ENCODE assay signal across 21 cellular contexts in genomic region chr18:51266736-51267135, GRCh38.
DNase-seq lines count a peak whose midpoint lies in the region; ATAC-seq and TF ChIP-seq lines count a peak whose summit lies in the region.
"Had no signal": no experiment of that assay in that cellular context is flagged by ENCODE, and none has a peak within 500 bp of the region (broad histone marks: within the 10 kb centered on the region; RNA-seq: fewer than 3 reads in every experiment).

No MANE protein-coding gene starts in this region.

- dilution Hi-C loops in mammary epithelial cell (cut with HindIII; ENCODE audit: low sequenced_read_pairs) = no loop called here

- H3K4me1 ChIP-seq in mammary epithelial cell (ENCODE audit: insufficient read depth, low read length) (peaks cover 7% of the 10 kb centered on the region), mucosa of descending colon (ENCODE audit: low read depth) (no peaks in the 10 kb centered on the region), vagina (no peaks in the 10 kb centered on the region)
- H3K4me1 ChIP-seq: psoas muscle, spleen had no signal

- BruUV-seq in mammary epithelial cell (replicated peaks; lab: Mats Ljungman, UMichigan) = no TSS peak

- H3K4me3 ChIP-seq in mammary epithelial cell (replicated peaks in 1 of 3; ENCODE audit: insufficient read depth in 1 of 3, low read depth in 2 of 3, low read length in 3 of 3) (no peak overlapping the region), mucosa of descending colon (no peak overlapping the region), vagina (no peak overlapping the region)
- H3K4me3 ChIP-seq: MG63, psoas muscle, spleen, thoracic aorta had no signal

- no peak for TF ChIP-seq CTCF in mammary epithelial cell (conservative IDR thresholded peaks at IDR 0.05 in 1 of 2, IDR thresholded peaks at IDR 0.05 in 1 of 2; ENCODE audit: extremely low read depth in 1 of 2, insufficient read depth in 1 of 2, low read depth in 1 of 2, low read length in 2 of 2)
- TF ChIP-seq CTCF in mucosa of descending colon (IDR thresholded peaks at IDR 0.05) = no peak
- no peak for TF ChIP-seq CTCF in vagina (IDR thresholded peaks at IDR 0.05)

- in situ Hi-C loops in mammary epithelial cell (cut with MboI; ENCODE audit: low sequenced_read_pairs in 2 of 2) (loop anchor here in 1 of 2 donors (10.0 kb wide), 1 partner anchor 132 kb away; no protein-coding TSS in a partner anchor), KBM-7 (cut with MboI; ENCODE audit: low pct_unique_long_range_greater_than_20kb, low sequenced_read_pairs) (no loop called here)

- no peak for TF ChIP-seq POLR2A in vagina (IDR thresholded peaks at IDR 0.05)

- no peaks in the 10 kb centered on the region for H3K27me3 Mint-ChIP-seq in natural killer cell treated with Interleukin-12 subunit alpha and Interleukin-12 subunit beta and Interleukin-15 and Interleukin-18, amount 100 ng/mL, for 72 hours

- H3K9me3 Mint-ChIP-seq in natural killer cell treated with Interleukin-12 subunit alpha and Interleukin-12 subunit beta and Interleukin-15 and Interleukin-18, amount 100 ng/mL, for 72 hours = no peaks in the 10 kb centered on the region

- no peaks in the 10 kb centered on the region for H4K20me1 ChIP-seq in mammary epithelial cell (ENCODE audit: insufficient read depth, low read length)

- WGBS in mammary epithelial cell (ENCODE audit: low coverage, missing lambda C conversion rate) = 67% methylated on average over 2 of the region's 3 CpGs

- H3K27ac Mint-ChIP-seq in natural killer cell treated with Interleukin-12 subunit alpha and Interleukin-12 subunit beta and Interleukin-15 and Interleukin-18, amount 100 ng/mL, for 72 hours = peak overlapping the region; percentile 43 to 78
- H3K27ac Mint-ChIP-seq: B cell, endodermal cell had no signal

- intact Hi-C loops in mammary epithelial cell (cut with micrococcal nuclease) (loop anchor here (2.0 to 10.0 kb wide), 2 partner anchors 132 to 156 kb away; no protein-coding TSS in a partner anchor), mucosa of descending colon (cut with DNase I, micrococcal nuclease) (no loop called here), vagina (cut with DNase I) (no loop called here)

- H3K9me3 ChIP-seq in mammary epithelial cell (replicated peaks; ENCODE audit: insufficient read depth, low read length) = no peaks in the 10 kb centered on the region
- H3K9me3 ChIP-seq in mucosa of descending colon = no peaks in the 10 kb centered on the region
- H3K9me3 ChIP-seq in vagina = no peaks in the 10 kb centered on the region
- H3K9me3 ChIP-seq: MG63, psoas muscle, thoracic aorta had no signal

- H3K27ac ChIP-seq in mammary epithelial cell (ENCODE audit: insufficient read depth, low read depth, low read length) = peak overlapping the region; percentile 37
- no peak overlapping the region for H3K27ac ChIP-seq in vagina
- H3K27ac ChIP-seq: psoas muscle, spleen, thoracic aorta had no signal

- H3K36me3 Mint-ChIP-seq in natural killer cell treated with Interleukin-12 subunit alpha and Interleukin-12 subunit beta and Interleukin-15 and Interleukin-18, amount 100 ng/mL, for 72 hours = no peaks in the 10 kb centered on the region

- CTCF ChIA-PET in mammary epithelial cell (lab: Charles Lee; ENCODE audit: low non-redundant PET) = no interaction called here

- peak; percentile 94 to 95 for ATAC-seq in natural killer cell treated with Interleukin-12 subunit alpha and Interleukin-12 subunit beta and Interleukin-15 and Interleukin-18, amount 100 ng/mL, for 72 hours
- ATAC-seq in mucosa of descending colon = no peak
- no peak for ATAC-seq in HG02588 (IDR thresholded peaks at IDR 0.05; ENCODE audit: unreplicated experiment)
- ATAC-seq: HepG2, psoas muscle had no signal

- DNase-seq in H4 (ENCODE audit: low spot score) (peak; percentile 85), NOMO-1 (lab: John Stamatoyannopoulos, UW; ENCODE audit: unreplicated experiment in 2 of 2) (peak; percentile 29 to 82), mammary epithelial cell (peak; percentile 74), mucosa of descending colon (no peak), vagina (ENCODE audit: extremely low spot score in 2 of 2) (no peak), KBM-7 (no peak)
- no peak for DNase-seq in natural killer cell treated with Interleukin-12 subunit alpha and Interleukin-12 subunit beta and Interleukin-15 and Interleukin-18, amount 100 ng/mL, for 72 hours (ENCODE audit: low spot score)
- DNase-seq: activated CD4-positive, alpha-beta T cell treated with anti-CD3 and anti-CD28 coated beads, Interleukin-2, amount 50 U/mL, for 1 hour; anterior cingulate cortex; endodermal cell; mesendoderm; MG63; NCI-H2081 treated with DMSO at 0.1 percent for 48 hours; NCI-H524; psoas muscle; spleen had no signal

- no peak overlapping the region for H3K9ac ChIP-seq in mammary epithelial cell (ENCODE audit: insufficient read depth, low read length)

- H2AFZ ChIP-seq in mammary epithelial cell (ENCODE audit: low read depth, low read length) = no peak overlapping the region

- H3K4me2 ChIP-seq in mammary epithelial cell (ENCODE audit: insufficient read depth, low read depth, low read length) = no peak overlapping the region

- H3K27me3 ChIP-seq in mammary epithelial cell (ENCODE audit: insufficient read depth, low read length) (no peaks in the 10 kb centered on the region), vagina (no peaks in the 10 kb centered on the region)
- H3K27me3 ChIP-seq: MG63, spleen had no signal

- no peaks in the 10 kb centered on the region for H3K36me3 ChIP-seq in mammary epithelial cell (ENCODE audit: insufficient read depth, low read length)
- no peaks in the 10 kb centered on the region for H3K36me3 ChIP-seq in mucosa of descending colon (ENCODE audit: low read depth)
- H3K36me3 ChIP-seq in vagina = no peaks in the 10 kb centered on the region
- H3K36me3 ChIP-seq: MG63, spleen, thoracic aorta had no signal

- H3K4me1 Mint-ChIP-seq in natural killer cell treated with Interleukin-12 subunit alpha and Interleukin-12 subunit beta and Interleukin-15 and Interleukin-18, amount 100 ng/mL, for 72 hours (ENCODE audit: low read depth in 2 of 2) = peaks cover 13 to 16% of the 10 kb centered on the region in 2 donors
- H3K4me1 Mint-ChIP-seq: B cell, neural crest cell had no signal

- H3K79me2 ChIP-seq in mammary epithelial cell (ENCODE audit: insufficient read depth, low read length) = no peaks in the 10 kb centered on the region

- peak overlapping the region; percentile 48 for H3K4me3 Mint-ChIP-seq in natural killer cell treated with Interleukin-12 subunit alpha and Interleukin-12 subunit beta and Interleukin-15 and Interleukin-18, amount 100 ng/mL, for 72 hours
- H3K4me3 Mint-ChIP-seq: B cell, endodermal cell, neural crest cell had no signal

Comparison
In these comparisons a context has a peak if more than half of its experiments do, and no peak if none do; other contexts are left out.
1. DNase-seq: peak in H4 (single experiment), NOMO-1 (2 of 2) and mammary epithelial cell (single experiment); none in natural killer cell treated with Interleukin-12 subunit alpha and Interleukin-12 subunit beta and Interleukin-15 and Interleukin-18, amount 100 ng/mL, for 72 hours (single experiment), mucosa of descending colon (0 of 3), vagina (0 of 2) and KBM-7 (single experiment).
2. ATAC-seq: peak in natural killer cell treated with Interleukin-12 subunit alpha and Interleukin-12 subunit beta and Interleukin-15 and Interleukin-18, amount 100 ng/mL, for 72 hours (2 of 2); none in mucosa of descending colon (single experiment) and HG02588 (single experiment).